ENCODE assay signal across 1 cellular context in the genomic region with DNA sequence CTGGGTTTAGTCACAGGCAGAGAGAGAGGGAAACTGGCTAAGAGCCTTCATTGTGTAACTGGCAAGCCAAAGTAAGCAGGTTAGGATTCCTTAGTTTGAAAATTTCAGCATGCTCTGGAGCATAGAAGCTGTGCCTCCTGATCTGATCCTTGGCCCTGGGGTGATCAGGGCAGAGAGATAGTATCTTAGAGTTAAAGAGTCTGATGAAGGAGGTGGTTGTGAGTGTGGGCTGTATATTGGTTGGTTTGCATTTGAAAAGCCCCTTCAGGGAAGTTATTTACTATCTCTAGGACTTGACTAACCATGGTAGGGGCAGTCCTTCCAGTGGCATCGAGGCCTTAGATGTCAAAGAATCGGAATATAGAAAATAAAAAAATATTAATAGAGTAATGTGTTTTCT.
TF ChIP-seq lines count a peak whose summit lies in the region.

No MANE protein-coding gene starts in this region.

TF ChIP-seq in GM23338, 12 proteins besides CTCF, POLR2A, EP300 and RAD21 (continued from another document):
- TF ChIP-seq, protein P1, sequence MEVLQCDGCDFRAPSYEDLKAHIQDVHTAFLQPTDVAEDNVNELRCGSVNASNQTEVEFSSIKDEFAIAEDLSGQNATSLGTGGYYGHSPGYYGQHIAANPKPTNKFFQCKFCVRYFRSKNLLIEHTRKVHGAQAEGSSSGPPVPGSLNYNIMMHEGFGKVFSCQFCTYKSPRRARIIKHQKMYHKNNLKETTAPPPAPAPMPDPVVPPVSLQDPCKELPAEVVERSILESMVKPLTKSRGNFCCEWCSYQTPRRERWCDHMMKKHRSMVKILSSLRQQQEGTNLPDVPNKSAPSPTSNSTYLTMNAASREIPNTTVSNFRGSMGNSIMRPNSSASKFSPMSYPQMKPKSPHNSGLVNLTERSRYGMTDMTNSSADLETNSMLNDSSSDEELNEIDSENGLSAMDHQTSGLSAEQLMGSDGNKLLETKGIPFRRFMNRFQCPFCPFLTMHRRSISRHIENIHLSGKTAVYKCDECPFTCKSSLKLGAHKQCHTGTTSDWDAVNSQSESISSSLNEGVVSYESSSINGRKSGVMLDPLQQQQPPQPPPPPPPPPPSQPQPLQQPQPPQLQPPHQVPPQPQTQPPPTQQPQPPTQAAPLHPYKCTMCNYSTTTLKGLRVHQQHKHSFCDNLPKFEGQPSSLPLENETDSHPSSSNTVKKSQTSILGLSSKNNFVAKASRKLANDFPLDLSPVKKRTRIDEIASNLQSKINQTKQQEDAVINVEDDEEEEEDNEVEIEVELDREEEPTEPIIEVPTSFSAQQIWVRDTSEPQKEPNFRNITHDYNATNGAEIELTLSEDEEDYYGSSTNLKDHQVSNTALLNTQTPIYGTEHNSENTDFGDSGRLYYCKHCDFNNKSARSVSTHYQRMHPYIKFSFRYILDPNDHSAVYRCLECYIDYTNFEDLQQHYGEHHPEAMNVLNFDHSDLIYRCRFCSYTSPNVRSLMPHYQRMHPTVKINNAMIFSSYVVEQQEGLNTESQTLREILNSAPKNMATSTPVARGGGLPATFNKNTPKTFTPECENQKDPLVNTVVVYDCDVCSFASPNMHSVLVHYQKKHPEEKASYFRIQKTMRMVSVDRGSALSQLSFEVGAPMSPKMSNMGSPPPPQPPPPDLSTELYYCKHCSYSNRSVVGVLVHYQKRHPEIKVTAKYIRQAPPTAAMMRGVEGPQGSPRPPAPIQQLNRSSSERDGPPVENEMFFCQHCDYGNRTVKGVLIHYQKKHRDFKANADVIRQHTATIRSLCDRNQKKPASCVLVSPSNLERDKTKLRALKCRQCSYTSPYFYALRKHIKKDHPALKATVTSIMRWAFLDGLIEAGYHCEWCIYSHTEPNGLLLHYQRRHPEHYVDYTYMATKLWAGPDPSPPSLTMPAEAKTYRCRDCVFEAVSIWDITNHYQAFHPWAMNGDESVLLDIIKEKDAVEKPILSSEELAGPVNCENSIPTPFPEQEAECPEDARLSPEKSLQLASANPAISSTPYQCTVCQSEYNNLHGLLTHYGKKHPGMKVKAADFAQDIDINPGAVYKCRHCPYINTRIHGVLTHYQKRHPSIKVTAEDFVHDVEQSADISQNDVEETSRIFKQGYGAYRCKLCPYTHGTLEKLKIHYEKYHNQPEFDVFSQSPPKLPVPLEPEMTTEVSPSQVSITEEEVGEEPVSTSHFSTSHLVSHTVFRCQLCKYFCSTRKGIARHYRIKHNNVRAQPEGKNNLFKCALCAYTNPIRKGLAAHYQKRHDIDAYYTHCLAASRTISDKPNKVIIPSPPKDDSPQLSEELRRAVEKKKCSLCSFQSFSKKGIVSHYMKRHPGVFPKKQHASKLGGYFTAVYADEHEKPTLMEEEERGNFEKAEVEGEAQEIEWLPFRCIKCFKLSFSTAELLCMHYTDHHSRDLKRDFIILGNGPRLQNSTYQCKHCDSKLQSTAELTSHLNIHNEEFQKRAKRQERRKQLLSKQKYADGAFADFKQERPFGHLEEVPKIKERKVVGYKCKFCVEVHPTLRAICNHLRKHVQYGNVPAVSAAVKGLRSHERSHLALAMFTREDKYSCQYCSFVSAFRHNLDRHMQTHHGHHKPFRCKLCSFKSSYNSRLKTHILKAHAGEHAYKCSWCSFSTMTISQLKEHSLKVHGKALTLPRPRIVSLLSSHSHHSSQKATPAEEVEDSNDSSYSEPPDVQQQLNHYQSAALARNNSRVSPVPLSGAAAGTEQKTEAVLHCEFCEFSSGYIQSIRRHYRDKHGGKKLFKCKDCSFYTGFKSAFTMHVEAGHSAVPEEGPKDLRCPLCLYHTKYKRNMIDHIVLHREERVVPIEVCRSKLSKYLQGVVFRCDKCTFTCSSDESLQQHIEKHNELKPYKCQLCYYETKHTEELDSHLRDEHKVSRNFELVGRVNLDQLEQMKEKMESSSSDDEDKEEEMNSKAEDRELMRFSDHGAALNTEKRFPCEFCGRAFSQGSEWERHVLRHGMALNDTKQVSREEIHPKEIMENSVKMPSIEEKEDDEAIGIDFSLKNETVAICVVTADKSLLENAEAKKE (CRISPR knock-in tag; IDR thresholded peaks at IDR 0.05), result no peak
